Comparison of ENCODE assay signal across 10 cellular contexts in the genomic region with DNA sequence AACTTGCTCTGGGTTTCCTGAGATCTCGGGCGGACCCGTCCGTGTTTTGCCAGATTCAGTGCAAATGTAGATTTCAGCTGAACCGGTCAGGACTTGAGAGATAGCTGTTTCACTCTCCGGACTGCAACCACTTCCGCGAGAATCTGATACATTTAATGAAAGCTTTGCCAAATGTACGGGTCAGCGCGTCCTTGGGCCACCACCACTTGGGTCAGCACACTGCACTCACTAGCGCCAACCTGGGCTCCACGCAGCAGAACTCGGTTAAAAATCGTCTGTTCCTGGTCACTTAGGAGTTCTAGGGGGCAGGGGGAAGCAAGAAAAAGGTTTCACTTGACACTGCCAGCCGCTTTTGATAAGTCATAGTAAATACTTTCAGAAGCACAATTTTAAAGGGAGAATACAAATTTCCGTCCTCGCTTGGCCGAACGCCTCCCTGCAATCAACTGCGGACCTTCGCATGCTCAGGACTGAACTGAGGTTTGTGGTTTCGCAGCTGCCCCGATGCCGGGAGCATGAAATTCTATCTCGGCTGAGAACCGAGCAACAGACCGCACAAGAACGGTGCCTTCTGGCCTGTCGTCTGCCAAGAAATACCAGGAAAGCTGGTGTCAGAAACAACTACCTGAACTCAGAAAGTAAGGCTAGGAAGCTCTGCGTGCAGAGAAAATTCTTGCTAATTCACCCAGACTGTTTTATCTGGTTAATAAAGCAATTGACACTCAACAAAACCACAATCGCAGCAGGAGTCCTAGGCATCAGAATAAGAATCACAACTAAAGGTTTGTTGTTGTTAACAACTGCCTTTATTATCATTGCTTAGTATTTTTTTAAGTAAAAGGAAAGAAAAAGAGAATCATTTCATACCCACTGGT. TPM values are rescaled to one million over a fixed set of nuclear protein-coding genes. Genes with fewer than 3 reads are reported as not detected.
DNase-seq lines count a peak whose midpoint lies in the region; ATAC-seq and TF ChIP-seq lines count a peak whose summit lies in the region.
"Had no signal": no experiment of that assay in that cellular context is flagged by ENCODE, and none has a peak within 500 bp of the region (broad histone marks: within the 10 kb centered on the region; RNA-seq: fewer than 3 reads in every experiment).

No MANE protein-coding gene starts in this region.

- peaks cover 95% of the 10 kb centered on the region for H3K27me3 ChIP-seq in endodermal cell (ENCODE audit: control insufficient read depth, insufficient read depth, low read length, poor library complexity, severe bottlenecking)

- H3K27ac ChIP-seq in endodermal cell (ENCODE audit: low read depth, low read length) = no peak overlapping the region
- H3K27ac ChIP-seq: neutrophil had no signal

- peak overlapping the region; percentile 56 for H3K4me3 Mint-ChIP-seq in endodermal cell
- H3K4me3 Mint-ChIP-seq in osteocyte (ENCODE audit: unreplicated experiment) = peak overlapping the region; percentile 49

- peak overlapping the region; percentile 79 for H3K4me3 ChIP-seq in endodermal cell (ENCODE audit: low read length)

- H3K36me3 Mint-ChIP-seq in endodermal cell (ENCODE audit: low read depth) = no peaks in the 10 kb centered on the region
- peaks cover 2% of the 10 kb centered on the region for H3K36me3 Mint-ChIP-seq in osteocyte (ENCODE audit: unreplicated experiment)

- TF ChIP-seq CTCF in endodermal cell (conservative IDR thresholded peaks at IDR 0.05) (no peak), osteocyte (IDR thresholded peaks at IDR 0.05) (no peak)

- ATAC-seq in HG02678 (IDR thresholded peaks at IDR 0.05; ENCODE audit: unreplicated experiment) = no peak

- WGBS in endodermal cell (ENCODE audit: insufficient coverage in 1 of 2, insufficient read length in 1 of 2), 2 experiments = 1% methylated on average over 28 to 32 of the region's 32 CpGs

- H3K36me3 ChIP-seq in endodermal cell (ENCODE audit: control insufficient read depth, insufficient read depth, low read length) = no peaks in the 10 kb centered on the region
- H3K36me3 ChIP-seq: neutrophil had no signal

- H3K4me1 Mint-ChIP-seq in endodermal cell = peaks cover 59% of the 10 kb centered on the region
- H3K4me1 Mint-ChIP-seq in osteocyte (ENCODE audit: unreplicated experiment) = peaks cover 30% of the 10 kb centered on the region

- H3K9me3 Mint-ChIP-seq in endodermal cell = no peaks in the 10 kb centered on the region
- H3K9me3 Mint-ChIP-seq in osteocyte (ENCODE audit: unreplicated experiment) = no peaks in the 10 kb centered on the region

- no peak overlapping the region for H3K9ac ChIP-seq in endodermal cell (ENCODE audit: extremely low read depth, low read length, poor library complexity, severe bottlenecking)

- H3K4me1 ChIP-seq in endodermal cell (ENCODE audit: control insufficient read depth, insufficient read depth, low read length) = peaks cover 17% of the 10 kb centered on the region

- H3K27ac Mint-ChIP-seq in endodermal cell (no peak overlapping the region), osteocyte (ENCODE audit: unreplicated experiment) (no peak overlapping the region)

- peak; percentile 49 for DNase-seq in EH (ENCODE audit: low read depth)
- peak; percentile 51 for DNase-seq in NCI-H2227 treated with DMSO at 0.1 percent for 48 hours (lab: John Stamatoyannopoulos, UW)
- peak; percentile 79 for DNase-seq in endodermal cell
- no peak for DNase-seq in osteocyte (ENCODE audit: extremely low spot score, unreplicated experiment)
- no peak for DNase-seq in activated CD4-positive, alpha-beta T cell treated with anti-CD3 and anti-CD28 coated beads, Interleukin-2, amount 50 U/mL, for 48 hours
- no peak for DNase-seq in OCI-M1 (lab: John Stamatoyannopoulos, UW)
- no peak for DNase-seq in iPS-NIHi11 (ENCODE audit: low spot score)
- DNase-seq: effector memory CD4-positive, alpha-beta T cell had no signal

- no peaks in the 10 kb centered on the region for H3K9me3 ChIP-seq in endodermal cell (ENCODE audit: control insufficient read depth, low read length)
- H3K9me3 ChIP-seq: neutrophil had no signal

- H3K27me3 Mint-ChIP-seq in endodermal cell (ENCODE audit: insufficient read depth) = peaks cover 93% of the 10 kb centered on the region
- peaks cover 84% of the 10 kb centered on the region for H3K27me3 Mint-ChIP-seq in osteocyte (ENCODE audit: unreplicated experiment)

RNA-seq across cellular contexts. Expression of a gene that starts 4.2 kb away (rescaled TPM):
- 1 to 10 TPM; 5.8 to 6.1 TPM for total RNA-seq in endodermal cell
- 3.1 TPM for polyA plus RNA-seq in endodermal cell (2013, experiment 1 of 2)
- 4.1 TPM for polyA plus RNA-seq in endodermal cell (2013, experiment 2 of 2)
- total RNA-seq in osteocyte = not detected in 2 replicates

Comparison
In these comparisons a context has a peak if more than half of its experiments do, and no peak if none do; other contexts are left out.
1. DNase-seq: peak in EH (single experiment), NCI-H2227 treated with DMSO at 0.1 percent for 48 hours (single experiment) and endodermal cell (single experiment); none in osteocyte (single experiment), activated CD4-positive, alpha-beta T cell treated with anti-CD3 and anti-CD28 coated beads, Interleukin-2, amount 50 U/mL, for 48 hours (0 of 2), OCI-M1 (single experiment) and iPS-NIHi11 (single experiment).